In the genomic region with DNA sequence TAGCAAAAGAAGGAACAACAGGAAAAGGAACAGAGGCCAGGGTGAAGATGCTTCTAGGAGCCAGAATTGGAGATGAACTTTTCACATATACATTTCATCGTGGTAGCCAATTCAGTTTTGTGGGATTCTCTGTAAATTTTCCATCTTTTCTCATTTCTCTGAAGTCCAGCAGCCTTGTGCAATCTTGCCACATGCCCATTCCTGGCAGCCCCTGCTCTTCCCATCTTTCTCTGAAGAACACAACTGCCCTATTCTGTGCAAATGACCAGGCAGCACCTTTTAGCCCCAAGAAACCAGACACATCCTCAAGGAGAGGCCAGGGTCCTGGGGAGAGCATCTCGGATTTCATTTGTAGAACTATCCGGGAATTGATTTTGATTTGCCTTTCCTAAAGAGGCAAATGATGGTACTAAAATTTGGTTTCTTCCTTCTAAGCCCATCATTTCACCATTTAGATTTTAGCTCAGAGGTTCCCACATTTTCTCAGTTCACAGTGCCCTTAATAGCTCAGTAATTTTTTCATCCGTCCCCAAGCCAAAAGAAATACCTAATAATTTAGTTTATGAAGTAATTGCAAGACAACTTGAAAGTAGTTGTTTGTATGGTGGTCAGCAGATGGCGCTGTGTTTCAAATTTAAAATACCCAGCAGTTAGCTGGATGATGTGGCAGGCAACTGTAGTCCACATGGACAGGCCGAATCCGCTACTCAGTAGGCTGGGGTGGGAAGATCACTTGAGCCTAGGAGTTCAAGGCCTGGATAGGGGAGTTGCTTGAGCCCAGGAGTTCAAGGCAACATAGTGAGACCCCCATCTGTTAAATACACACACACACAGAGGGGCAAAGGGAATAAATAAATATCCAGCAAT, we compare ENCODE assay signal across 1 cellular context.
TF ChIP-seq lines count a peak whose summit lies in the region.

No MANE protein-coding gene starts in this region.

TF ChIP-seq in HCT116, 20 proteins besides CTCF, POLR2A, EP300 and RAD21 (continued from another document):
- TF ChIP-seq, protein P1, sequence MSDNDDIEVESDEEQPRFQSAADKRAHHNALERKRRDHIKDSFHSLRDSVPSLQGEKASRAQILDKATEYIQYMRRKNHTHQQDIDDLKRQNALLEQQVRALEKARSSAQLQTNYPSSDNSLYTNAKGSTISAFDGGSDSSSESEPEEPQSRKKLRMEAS (IDR thresholded peaks at IDR 0.05) = no peak
- TF ChIP-seq ZNF274 (IDR thresholded peaks at IDR 0.05; ENCODE audit: low read depth, low read length) (no peak), TCF7L2 (IDR thresholded peaks at IDR 0.05; ENCODE audit: borderline replicate concordance, extremely low read depth, insufficient read depth, insufficient read length) (no peak), FOSL1 (IDR thresholded peaks at IDR 0.05; ENCODE audit: low read depth) (no peak), CEBPB (IDR thresholded peaks at IDR 0.05; ENCODE audit: low read depth) (no peak)
